16 cellular contexts compared by ENCODE assay signal in genomic region chr10:35546824-35547225, GRCh38. TPM values are rescaled to one million over a fixed set of nuclear protein-coding genes. Genes with fewer than 3 reads are reported as not detected.
A peak's percentile ranks its signal among the peaks of the same experiment; 100 is the strongest.
DNase-seq lines count a peak whose midpoint lies in the region; ATAC-seq and TF ChIP-seq lines count a peak whose summit lies in the region.
"Had no signal": no experiment of that assay in that cellular context is flagged by ENCODE, and none has a peak within 500 bp of the region (broad histone marks: within the 10 kb centered on the region; RNA-seq: fewer than 3 reads in every experiment).

No MANE protein-coding gene starts in this region.

- no peak overlapping the region for H2BK20ac ChIP-seq in IMR-90 (ENCODE audit: low read depth, low read length)

- H3K36me3 ChIP-seq in IMR-90 (ENCODE audit: control insufficient read depth, insufficient read depth, low read length), result peaks cover 21% of the 10 kb centered on the region
- H3K36me3 ChIP-seq in brain microvascular endothelial cell (replicated peaks), result peaks cover 5% of the 10 kb centered on the region
- H3K36me3 ChIP-seq in left lung, result peaks cover 0 to 29% of the 10 kb centered on the region in 2 donors
- H3K36me3 ChIP-seq in mucosa of descending colon (ENCODE audit: low read depth), result no peaks in the 10 kb centered on the region

- CTCF ChIA-PET in IMR-90 (lab: Yijun Ruan, JAX), result interaction anchor here (0.8 to 2.3 kb wide), 3 partner anchors 16 to 305 kb away, joined by 3 to 9 read pairs (median 3); no protein-coding TSS in a partner anchor
- CTCF ChIA-PET in GM10248 (lab: Yijun Ruan, JAX), result interaction anchor here (0.8 to 5.5 kb wide), 3 partner anchors 14 to 20 kb away, joined by 3 to 31 read pairs (median 3); no protein-coding TSS in a partner anchor

- H2AK5ac ChIP-seq in IMR-90 (ENCODE audit: low read depth, low read length), result no peak overlapping the region

- TF ChIP-seq RAD21 in IMR-90 (IDR thresholded peaks at IDR 0.05; ENCODE audit: low read length), result peak; percentile 10; the same call in 1 of the 2 replicates

- no TSS peak for BruUV-seq in IMR-90 (replicated peaks; lab: Mats Ljungman, UMichigan)

- H3K4me1 ChIP-seq in IMR-90 (ENCODE audit: control insufficient read depth, insufficient read depth, low read length), result peaks cover 7% of the 10 kb centered on the region
- H3K4me1 ChIP-seq in left lung, result no peaks in the 10 kb centered on the region
- no peaks in the 10 kb centered on the region for H3K4me1 ChIP-seq in mucosa of descending colon (ENCODE audit: low read depth)

- H2BK5ac ChIP-seq in IMR-90 (ENCODE audit: low read depth, low read length, poor library complexity, severe bottlenecking), result no peak overlapping the region

- ATAC-seq in IMR-90 (ENCODE audit: low read depth) (peak; percentile 67), left lung (peak; percentile 19), mucosa of descending colon (no peak)
- ATAC-seq: WTC11 had no signal

- H2BK120ac ChIP-seq in IMR-90 (ENCODE audit: low read depth, low read length), result no peak overlapping the region

- H3K4me2 ChIP-seq in IMR-90 (ENCODE audit: low read depth, low read length), result no peak overlapping the region

- intact Hi-C loops in IMR-90 (cut with micrococcal nuclease), result loop anchor here (5.0 kb wide), 1 partner anchor 210 kb away; the partner anchor contains the start of gene CCNY
- intact Hi-C loops in left lung (cut with DNase I), result no loop called here
- intact Hi-C loops in mucosa of descending colon (cut with DNase I, micrococcal nuclease), result no loop called here

- peaks cover 12% of the 10 kb centered on the region; the same call in 1 of the 2 replicates for H4K20me1 ChIP-seq in IMR-90 (ENCODE audit: insufficient read depth, low read length)

- H4K8ac ChIP-seq in IMR-90 (ENCODE audit: low read depth in 2 of 2, low read length in 2 of 2), result no peak overlapping the region

- H3K79me1 ChIP-seq in IMR-90 (ENCODE audit: low read depth in 1 of 2, low read length in 2 of 2), result peaks cover 18 to 60% of the 10 kb centered on the region in 2 experiments

- H3K9me3 ChIP-seq in IMR-90 (ENCODE audit: control insufficient read depth, insufficient read depth, low read length), result no peaks in the 10 kb centered on the region
- no peaks in the 10 kb centered on the region for H3K9me3 ChIP-seq in left lung
- no peaks in the 10 kb centered on the region for H3K9me3 ChIP-seq in mucosa of descending colon
- H3K9me3 ChIP-seq: suprapubic skin had no signal

- TF ChIP-seq POLR2A in IMR-90 (IDR thresholded peaks at IDR 0.05; ENCODE audit: low read depth, low read length), result no peak

- no peak overlapping the region for H2AK9ac ChIP-seq in IMR-90 (replicated peaks; ENCODE audit: low read depth, low read length, poor library complexity)

- no peak overlapping the region for H2AFZ ChIP-seq in IMR-90 (replicated peaks; ENCODE audit: low read length, poor library complexity)

- WGBS in IMR-90 (ENCODE audit: extremely low coverage in 2 of 2, insufficient read length in 1 of 2), 2 experiments, result 100% methylated on average over 2 of the region's 4 CpGs; no CpG with 5 or more reads in 1 of the 2 experiments

- POLR2A ChIA-PET in IMR-90 (lab: Charles Lee; ENCODE audit: unreplicated experiment) (no interaction called here), GM10248 (lab: Yijun Ruan, JAX) (no interaction called here)

- dilution Hi-C loops in IMR-90 (cut with HindIII; ENCODE audit: low sequenced_read_pairs, unreplicated experiment), result no loop called here

- TF ChIP-seq CTCF in IMR-90 (conservative IDR thresholded peaks at IDR 0.05; ENCODE audit: low read depth, low read length) (0 out of 2 replicates have a peak, but pooled peaks have one; percentile 6), brain microvascular endothelial cell (IDR thresholded peaks at IDR 0.05; ENCODE audit: low read depth, low read length, missing control alignments) (peak; percentile 37), left lung (IDR thresholded peaks at IDR 0.05) (no peak), mucosa of descending colon (IDR thresholded peaks at IDR 0.05) (no peak), GM10248 (IDR thresholded peaks at IDR 0.05; ENCODE audit: control extremely low read depth, extremely low read depth, low read depth, missing control alignments) (no peak)

- no peak overlapping the region for H3K23ac ChIP-seq in IMR-90 (ENCODE audit: low read depth, low read length)

- no peak overlapping the region for H3K56ac ChIP-seq in IMR-90 (ENCODE audit: extremely low read depth, insufficient read depth, low read length)

- in situ Hi-C loops in IMR-90 (cut with MboI; ENCODE audit: low sequenced_read_pairs) (no loop called here), brain microvascular endothelial cell (cut with HindIII; ENCODE audit: low pct_ligation_motif_present, low sequenced_read_pairs) (no loop called here)

- H3K4ac ChIP-seq in IMR-90 (ENCODE audit: low read depth, low read length), result no peak overlapping the region

- no peak overlapping the region for H3K14ac ChIP-seq in IMR-90 (replicated peaks; ENCODE audit: low read depth, low read length)

- H4K91ac ChIP-seq in IMR-90 (ENCODE audit: insufficient read depth, low read depth, low read length), result no peak overlapping the region

- H4K5ac ChIP-seq in IMR-90 (ENCODE audit: low read depth, low read length), result no peak overlapping the region

- H3K9me1 ChIP-seq in IMR-90 (ENCODE audit: insufficient read depth, low read length), result peaks cover 27% of the 10 kb centered on the region

- H2BK15ac ChIP-seq in IMR-90 (ENCODE audit: low read depth, low read length), result no peak overlapping the region

- H3K27me3 ChIP-seq in IMR-90 (ENCODE audit: control insufficient read depth, insufficient read depth, low read length), result no peaks in the 10 kb centered on the region
- no peaks in the 10 kb centered on the region for H3K27me3 ChIP-seq in brain microvascular endothelial cell (replicated peaks)
- no peaks in the 10 kb centered on the region for H3K27me3 ChIP-seq in left lung
- H3K27me3 ChIP-seq: suprapubic skin had no signal

- no peak overlapping the region for H3K4me3 ChIP-seq in IMR-90 (ENCODE audit: insufficient read depth, low read depth, low read length)
- H3K4me3 ChIP-seq in brain microvascular endothelial cell (ENCODE audit: low read depth, low read length), result no peak overlapping the region
- H3K4me3 ChIP-seq in left lung, result no peak overlapping the region
- no peak overlapping the region for H3K4me3 ChIP-seq in mucosa of descending colon
- H3K4me3 ChIP-seq: suprapubic skin had no signal

- H3K27ac ChIP-seq in IMR-90 (ENCODE audit: insufficient read depth, low read length) (no peak overlapping the region), brain microvascular endothelial cell (peak overlapping the region; percentile 29), left lung (no peak overlapping the region)
- H3K27ac ChIP-seq: suprapubic skin had no signal

- peak; percentile 38 for DNase-seq in AG20443 (ENCODE audit: low spot score)
- DNase-seq in IMR-90, result peak; percentile 61
- peak; percentile 46 for DNase-seq in brain microvascular endothelial cell
- no peak for DNase-seq in left lung
- DNase-seq in DMS53 treated with DMSO at 0.1 percent for 48 hours (lab: John Stamatoyannopoulos, UW; ENCODE audit: unreplicated experiment), result no peak
- no peak for DNase-seq in stimulated activated CD8-positive, alpha-beta memory T cell treated with anti-CD3 and anti-CD28 coated beads, Interleukin-4, amount 100 ng/mL, for 48 hours
- DNase-seq in mucosa of descending colon, result no peak
- no peak for DNase-seq in GM10248 (ENCODE audit: extremely low spot score)
- DNase-seq: activated T-cell treated with anti-CD3 and anti-CD28 coated beads, Interleukin-2, amount 50 U/mL, for 24 hours; caudate nucleus; CD4-positive, alpha-beta T cell; left cardiac atrium; NCI-H2107; stimulated activated CD4-positive, alpha-beta T cell treated with anti-CD3 and anti-CD28 coated beads, Interleukin-4, amount 100 ng/mL, for 1 hour had no signal

- H3K18ac ChIP-seq in IMR-90 (ENCODE audit: low read depth, low read length), result no peak overlapping the region

- H3K9ac ChIP-seq in IMR-90 (ENCODE audit: low read depth, low read length), result no peak overlapping the region

TF ChIP-seq in IMR-90, 13 proteins besides CTCF, POLR2A, EP300 and RAD21:
- TF ChIP-seq CEBPB (IDR thresholded peaks at IDR 0.05; ENCODE audit: low read depth, low read length) (peak; percentile 23; the same call in 1 of the 2 replicates), CHD1 (IDR thresholded peaks at IDR 0.05; ENCODE audit: low read depth, low read length) (no peak)

RNA-seq across cellular contexts. Expression of gene GJD4, which starts 58.3 kb away (rescaled TPM):
- total RNA-seq in IMR-90 (2012; rRNA removed) (not detected in 2 replicates), left lung (not detected), mucosa of descending colon (not detected)
- polyA plus RNA-seq in IMR-90 (2012; rRNA removed), result 0.06 TPM in 1 of 2 replicates, not detected in the other
- polyA plus RNA-seq in IMR-90 (2012; cell fraction: cytosol; rRNA removed), result not detected in 2 replicates
- 0.04 TPM in 1 of 2 replicates, not detected in the other for polyA plus RNA-seq in IMR-90 (2012; cell fraction: nucleus; rRNA removed; ENCODE audit: low replicate concordance)
- total RNA-seq: CD4-positive, alpha-beta T cell; left cardiac atrium; WTC11 had no signal

Comparison
In these comparisons a context has a peak if more than half of its experiments do, and no peak if none do; other contexts are left out.
1. DNase-seq: peak in AG20443 (single experiment), IMR-90 (single experiment) and brain microvascular endothelial cell (single experiment); none in left lung (0 of 2), DMS53 treated with DMSO at 0.1 percent for 48 hours (single experiment), stimulated activated CD8-positive, alpha-beta memory T cell treated with anti-CD3 and anti-CD28 coated beads, Interleukin-4, amount 100 ng/mL, for 48 hours (single experiment), mucosa of descending colon (0 of 3) and GM10248 (single experiment).
2. CTCF ChIP-seq: peak in IMR-90 (single experiment) and brain microvascular endothelial cell (single experiment); none in left lung (0 of 2), mucosa of descending colon (single experiment) and GM10248 (single experiment).